In the genomic region with DNA sequence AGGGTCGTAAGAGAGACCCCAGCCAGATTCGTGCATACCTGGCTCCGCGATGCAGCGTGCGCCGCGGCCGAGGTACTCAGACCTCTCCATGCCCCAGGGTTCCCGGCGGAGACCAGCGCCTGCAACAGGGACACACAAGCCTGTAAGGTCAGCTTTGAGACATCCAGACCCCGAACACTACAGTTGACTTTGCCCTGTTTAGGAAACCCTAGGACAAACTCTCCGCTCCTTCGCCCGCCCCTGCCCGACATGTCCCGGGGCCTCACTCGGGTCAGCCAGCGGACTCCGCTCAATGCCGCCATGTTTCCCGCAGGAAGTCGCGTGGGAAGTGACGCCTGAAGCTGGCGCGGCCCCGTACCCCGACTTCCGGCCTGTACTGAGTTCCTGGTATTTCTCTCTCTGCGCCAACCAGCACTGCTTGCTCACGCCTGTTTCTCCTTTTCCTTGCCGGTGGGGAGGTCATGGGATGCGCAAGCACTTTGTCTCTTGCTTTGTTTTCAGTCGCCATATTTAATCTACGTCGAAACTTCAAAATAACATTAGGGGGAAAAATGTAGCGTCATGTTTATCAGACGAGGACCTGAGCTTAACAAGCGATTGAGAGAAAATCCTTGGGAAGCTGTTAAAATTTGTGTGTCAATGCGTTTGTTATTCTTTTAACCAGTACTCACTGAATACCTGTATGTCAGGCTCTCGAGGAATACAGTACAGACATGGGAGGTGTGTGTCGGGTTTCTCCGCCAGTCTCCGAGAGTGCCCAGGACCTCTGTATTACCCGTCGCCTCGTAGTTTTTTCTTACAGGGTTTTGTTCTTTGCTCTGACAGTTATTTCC, we compare ENCODE assay signal across 8 cellular contexts.
DNase-seq lines count a peak whose midpoint lies in the region; ATAC-seq and TF ChIP-seq lines count a peak whose summit lies in the region.

IDH3B (minus strand) TSS at position 330 of the 833 bp plus-strand sequence; CDS start at position 302, 28 bp downstream.

- DNase-seq in AG20443 (ENCODE audit: low spot score) (peak; percentile 96), NCI-H524 (lab: John Stamatoyannopoulos, UW) (peak; percentile 74 to 86), kidney tubule cell (ENCODE audit: low spot score) (peak; percentile 93)
- DNase-seq in activated CD4-positive, alpha-beta T cell treated with anti-CD3 and anti-CD28 coated beads for 4 hours: peak; percentile 86 to 88
- peak; percentile 74 to 86 (median 86) for DNase-seq in stimulated activated CD4-positive, alpha-beta T cell treated with anti-CD3 and anti-CD28 coated beads, Interleukin-1b, Interleukin-23, amount 100 ng/mL, for 24 hours (ENCODE audit: low read depth in 4 of 4, low spot score in 1 of 4)

- peak within 1 kb of the TSS; percentile 86 for H3K27ac ChIP-seq in cingulate gyrus (ENCODE audit: low read depth, low read length)

- TF ChIP-seq POLR2A in GM19099 (IDR thresholded peaks at IDR 0.05; ENCODE audit: extremely low read depth, insufficient read length, low read depth): peak; percentile 95

- peak; percentile 91 for ATAC-seq in HG03439 (IDR thresholded peaks at IDR 0.05; ENCODE audit: unreplicated experiment)

Comparison
In these comparisons a context has a peak if more than half of its experiments do, and no peak if none do; other contexts are left out.
1. Peak in every context shown above with its lines: DNase-seq, ATAC-seq and H3K27ac ChIP-seq.